Comparison of ENCODE assay signal across 17 cellular contexts in genomic region chr1:172241540-172241939, GRCh38.
"Had no signal": no experiment of that assay in that cellular context is flagged by ENCODE, and none has a peak within 500 bp of the region (broad histone marks: within the 10 kb centered on the region; RNA-seq: fewer than 3 reads in every experiment).

No MANE protein-coding gene starts in this region.

- H3K36me3 ChIP-seq: neural progenitor cell, sigmoid colon, stomach had no signal

- ATAC-seq: effector memory CD8-positive, alpha-beta T cell; naive thymus-derived CD8-positive, alpha-beta T cell had no signal

- H2AFZ ChIP-seq: hepatocyte, neural progenitor cell had no signal

- H3K4me2 ChIP-seq: hepatocyte, neural progenitor cell had no signal

- H3K79me2 ChIP-seq: hepatocyte had no signal

- H3K27me3 ChIP-seq: hepatocyte, neural progenitor cell, sigmoid colon, stomach had no signal

- H3K27me3 Mint-ChIP-seq: central memory CD8-positive, alpha-beta T cell; effector memory CD8-positive, alpha-beta T cell; naive thymus-derived CD8-positive, alpha-beta T cell had no signal

- H3K4me3 Mint-ChIP-seq: central memory CD8-positive, alpha-beta T cell; effector memory CD8-positive, alpha-beta T cell; naive thymus-derived CD8-positive, alpha-beta T cell; neural progenitor cell had no signal

- H3K9me3 ChIP-seq: sigmoid colon, stomach had no signal

- H3K27ac Mint-ChIP-seq: effector memory CD8-positive, alpha-beta T cell; neural progenitor cell had no signal

- DNase-seq: effector memory CD8-positive, alpha-beta T cell; foreskin melanocyte; head of caudate nucleus; mammary epithelial cell; naive thymus-derived CD8-positive, alpha-beta T cell; occipital lobe; sigmoid colon; stimulated activated CD4-positive, alpha-beta T cell treated with anti-CD3 and anti-CD28 coated beads, Interleukin-2, amount 100 ng/mL, for 24 hours; stimulated activated CD4-positive, alpha-beta T cell treated with anti-CD3 and anti-CD28 coated beads, Interleukin-4, amount 100 ng/mL, for 4 hours; stimulated activated naive CD4-positive, alpha-beta T cell; stomach; substantia nigra; trophoblast cell had no signal

- H3K9ac ChIP-seq: neural progenitor cell had no signal

- H3K36me3 Mint-ChIP-seq: neural progenitor cell had no signal

- H3K4me3 ChIP-seq: hepatocyte, neural progenitor cell, sigmoid colon, skin epidermis, stomach had no signal

- H3K27ac ChIP-seq: hepatocyte, neural progenitor cell, sigmoid colon, skin epidermis, stomach had no signal

- H3K4me1 Mint-ChIP-seq: central memory CD8-positive, alpha-beta T cell; naive thymus-derived CD8-positive, alpha-beta T cell had no signal

- H3K9me3 Mint-ChIP-seq: central memory CD8-positive, alpha-beta T cell; neural progenitor cell had no signal
